In the genomic region with DNA sequence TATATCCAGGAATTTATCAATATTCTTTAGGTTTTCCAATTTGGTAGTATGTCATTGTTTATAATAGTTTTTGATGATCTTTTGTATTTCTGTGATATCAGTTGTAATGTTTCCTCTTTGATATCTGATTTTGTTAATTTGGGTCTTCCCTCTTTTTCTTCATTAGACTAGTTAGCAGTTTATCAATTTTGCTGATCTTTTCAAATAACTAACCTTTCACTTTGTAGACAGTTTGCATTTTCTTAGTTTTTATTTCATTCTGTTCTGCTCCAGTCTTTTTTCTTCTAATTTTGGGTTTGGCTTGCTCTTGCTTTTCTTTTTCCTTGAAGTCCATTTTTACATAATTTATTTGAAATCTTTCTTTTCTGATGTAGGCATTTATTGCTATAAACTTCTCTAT, we compare ENCODE assay signal across 2 cellular contexts.
TF ChIP-seq lines count a peak whose summit lies in the region.

No MANE protein-coding gene starts in this region.

TF ChIP-seq in HepG2, 621 proteins besides CTCF, POLR2A, EP300 and RAD21:
- TF ChIP-seq GTF3A (CRISPR knock-in tag; conservative IDR thresholded peaks at IDR 0.05) (no peak), MAFK (conservative IDR thresholded peaks at IDR 0.05 in 1 of 2, IDR thresholded peaks at IDR 0.05 in 1 of 2; ENCODE audit: low read length in 2 of 2) (peak; percentile 39 to 77; a peak in 3 of 4 replicates), PHB2 (IDR thresholded peaks at IDR 0.05; ENCODE audit: partially characterized antibody) (no peak), ZSCAN22 (CRISPR knock-in tag; IDR thresholded peaks at IDR 0.05) (no peak), ZNF274 (CRISPR knock-in tag; IDR thresholded peaks at IDR 0.05) (no peak), NFKB2 (CRISPR knock-in tag; IDR thresholded peaks at IDR 0.05; ENCODE audit: borderline replicate concordance) (no peak), CHCHD3 (CRISPR knock-in tag; IDR thresholded peaks at IDR 0.05) (no peak), MAFF (IDR thresholded peaks at IDR 0.05; ENCODE audit: low read depth, low read length) (peak; percentile 75), SKIL (CRISPR knock-in tag; IDR thresholded peaks at IDR 0.05; ENCODE audit: borderline replicate concordance) (no peak), ZFP36 (IDR thresholded peaks at IDR 0.05; ENCODE audit: borderline replicate concordance, low read depth, low read length, partially characterized antibody) (no peak)

TF ChIP-seq in IMR-90, 13 proteins besides CTCF, POLR2A, EP300 and RAD21:
- peak; percentile 53; the same call in 1 of the 2 replicates for TF ChIP-seq MAFK (IDR thresholded peaks at IDR 0.05; ENCODE audit: low read depth, low read length)
- TF ChIP-seq, protein P1, sequence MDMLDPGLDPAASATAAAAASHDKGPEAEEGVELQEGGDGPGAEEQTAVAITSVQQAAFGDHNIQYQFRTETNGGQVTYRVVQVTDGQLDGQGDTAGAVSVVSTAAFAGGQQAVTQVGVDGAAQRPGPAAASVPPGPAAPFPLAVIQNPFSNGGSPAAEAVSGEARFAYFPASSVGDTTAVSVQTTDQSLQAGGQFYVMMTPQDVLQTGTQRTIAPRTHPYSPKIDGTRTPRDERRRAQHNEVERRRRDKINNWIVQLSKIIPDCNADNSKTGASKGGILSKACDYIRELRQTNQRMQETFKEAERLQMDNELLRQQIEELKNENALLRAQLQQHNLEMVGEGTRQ (IDR thresholded peaks at IDR 0.05; ENCODE audit: low read depth, low read length): no peak
- no peak for TF ChIP-seq SMC3 (IDR thresholded peaks at IDR 0.05; ENCODE audit: low read depth, low read length)
- no peak for TF ChIP-seq MAZ (IDR thresholded peaks at IDR 0.05; ENCODE audit: borderline replicate concordance, low read depth, low read length)
